Comparison of ENCODE assay signal across 24 cellular contexts in genomic region chr1:196029410-196029809, GRCh38.
"Had no signal": no experiment of that assay in that cellular context is flagged by ENCODE, and none has a peak within 500 bp of the region (broad histone marks: within the 10 kb centered on the region; RNA-seq: fewer than 3 reads in every experiment).

No MANE protein-coding gene starts in this region.

- ATAC-seq: activated CD4-positive, CD25-positive, alpha-beta regulatory T cell treated with anti-CD3 and anti-CD28 coated beads, Interleukin-2, amount 50 U/mL, for 24 hours; activated CD8-positive, alpha-beta memory T cell treated with anti-CD3 and anti-CD28 coated beads, Interleukin-2, amount 10 ng/mL, durations not matched to agents 7 days and 5 days; activated CD8-positive, alpha-beta T cell treated with anti-CD3 and anti-CD28 coated beads for 36 hours; heart right ventricle; left lung; natural killer cell; pancreas; psoas muscle; stimulated activated naive CD8-positive, alpha-beta T cell treated with anti-CD3 and anti-CD28 coated beads, Interleukin-15, Interleukin-2, amounts not matched to agents 100 U/mL and 50 U/mL, for 24 hours had no signal

- H3K4me1 ChIP-seq: heart right ventricle, left lung, pancreas, psoas muscle, right atrium auricular region, thyroid gland had no signal

- H3K9me3 ChIP-seq: heart right ventricle, left lung, pancreas, psoas muscle, right atrium auricular region, thyroid gland had no signal

- H3K27me3 ChIP-seq: heart right ventricle, left lung, pancreas, right atrium auricular region, thyroid gland had no signal

- H3K4me3 ChIP-seq: heart right ventricle, left lung, pancreas, psoas muscle, right atrium auricular region, thyroid gland had no signal

- H3K27me3 Mint-ChIP-seq: activated CD4-positive, alpha-beta T cell treated with anti-CD3 and anti-CD28 coated beads, Interleukin-2, amount 10 ng/mL, durations not matched to agents 7 days and 5 days; activated CD8-positive, alpha-beta memory T cell treated with anti-CD3 and anti-CD28 coated beads, Interleukin-2, amount 10 ng/mL, durations not matched to agents 7 days and 5 days; activated CD8-positive, alpha-beta T cell treated with anti-CD3 and anti-CD28 coated beads for 36 hours; activated naive CD4-positive, alpha-beta T cell treated with anti-CD3 and anti-CD28 coated beads, Interleukin-2, amount 10 ng/mL, durations not matched to agents 7 days and 5 days had no signal

- H3K4me3 Mint-ChIP-seq: activated CD4-positive, alpha-beta T cell treated with anti-CD3 and anti-CD28 coated beads, Interleukin-2, amount 10 ng/mL, durations not matched to agents 7 days and 5 days; activated CD8-positive, alpha-beta memory T cell treated with anti-CD3 and anti-CD28 coated beads, Interleukin-2, amount 10 ng/mL, durations not matched to agents 7 days and 5 days; activated CD8-positive, alpha-beta T cell treated with anti-CD3 and anti-CD28 coated beads for 36 hours; activated naive CD4-positive, alpha-beta T cell treated with anti-CD3 and anti-CD28 coated beads, Interleukin-2, amount 10 ng/mL, durations not matched to agents 7 days and 5 days; endodermal cell; natural killer cell had no signal

- H3K4me1 Mint-ChIP-seq: activated CD4-positive, alpha-beta T cell treated with anti-CD3 and anti-CD28 coated beads, Interleukin-2, amount 10 ng/mL, durations not matched to agents 7 days and 5 days; activated CD8-positive, alpha-beta memory T cell treated with anti-CD3 and anti-CD28 coated beads, Interleukin-2, amount 10 ng/mL, durations not matched to agents 7 days and 5 days; activated naive CD4-positive, alpha-beta T cell treated with anti-CD3 and anti-CD28 coated beads, Interleukin-2, amount 10 ng/mL, durations not matched to agents 7 days and 5 days; natural killer cell had no signal

- H3K36me3 ChIP-seq: heart right ventricle, left lung, pancreas, right atrium auricular region, thyroid gland had no signal

- H3K27ac ChIP-seq: epithelial cell of prostate, heart right ventricle, left lung, pancreas, psoas muscle, right atrium auricular region, thyroid gland had no signal

- H3K9me3 Mint-ChIP-seq: activated CD4-positive, alpha-beta T cell treated with anti-CD3 and anti-CD28 coated beads, Interleukin-2, amount 10 ng/mL, durations not matched to agents 7 days and 5 days; activated CD8-positive, alpha-beta T cell treated with anti-CD3 and anti-CD28 coated beads for 36 hours; activated naive CD4-positive, alpha-beta T cell treated with anti-CD3 and anti-CD28 coated beads, Interleukin-2, amount 10 ng/mL, durations not matched to agents 7 days and 5 days; endodermal cell had no signal

- DNase-seq: activated CD4-positive, alpha-beta T cell treated with anti-CD3 and anti-CD28 coated beads, Interleukin-2, amount 10 ng/mL, durations not matched to agents 7 days and 5 days; activated CD8-positive, alpha-beta memory T cell treated with anti-CD3 and anti-CD28 coated beads, Interleukin-2, amount 10 ng/mL, durations not matched to agents 7 days and 5 days; activated CD8-positive, alpha-beta T cell treated with anti-CD3 and anti-CD28 coated beads for 36 hours; activated effector memory CD4-positive, alpha-beta T cell treated with anti-CD3 and anti-CD28 coated beads, Interleukin-2, amount 50 U/mL, for 16 hours; activated naive CD4-positive, alpha-beta T cell treated with anti-CD3 and anti-CD28 coated beads, Interleukin-2, amount 10 ng/mL, durations not matched to agents 7 days and 5 days; activated T-cell treated with anti-CD3 and anti-CD28 coated beads for 4 hours; amygdala; cerebellar nuclear complex; cortex of kidney; endodermal cell; heart right ventricle; kidney; left lung; midbrain; natural killer cell; pancreas; psoas muscle; stimulated activated CD4-positive, alpha-beta T cell treated with anti-CD3 and anti-CD28 coated beads, Interleukin-4, amount 100 ng/mL, for 4 hours; stimulated activated naive CD8-positive, alpha-beta T cell treated with anti-CD3 and anti-CD28 coated beads, Interleukin-15, Interleukin-2, amounts not matched to agents 100 U/mL and 50 U/mL, for 24 hours; T-helper 2 cell; thyroid gland had no signal

- H3K27ac Mint-ChIP-seq: activated CD4-positive, alpha-beta T cell treated with anti-CD3 and anti-CD28 coated beads, Interleukin-2, amount 10 ng/mL, durations not matched to agents 7 days and 5 days; activated CD8-positive, alpha-beta memory T cell treated with anti-CD3 and anti-CD28 coated beads, Interleukin-2, amount 10 ng/mL, durations not matched to agents 7 days and 5 days; activated CD8-positive, alpha-beta T cell treated with anti-CD3 and anti-CD28 coated beads for 36 hours; activated naive CD4-positive, alpha-beta T cell treated with anti-CD3 and anti-CD28 coated beads, Interleukin-2, amount 10 ng/mL, durations not matched to agents 7 days and 5 days; endodermal cell; natural killer cell had no signal

- FAIRE-seq: kidney, pancreas had no signal

- H3K36me3 Mint-ChIP-seq: activated CD8-positive, alpha-beta memory T cell treated with anti-CD3 and anti-CD28 coated beads, Interleukin-2, amount 10 ng/mL, durations not matched to agents 7 days and 5 days; activated naive CD4-positive, alpha-beta T cell treated with anti-CD3 and anti-CD28 coated beads, Interleukin-2, amount 10 ng/mL, durations not matched to agents 7 days and 5 days; natural killer cell had no signal
